15 cellular contexts compared by ENCODE assay signal in genomic region chr15:29435811-29436210, GRCh38.
"Had no signal": no experiment of that assay in that cellular context is flagged by ENCODE, and none has a peak within 500 bp of the region (broad histone marks: within the 10 kb centered on the region; RNA-seq: fewer than 3 reads in every experiment).

No MANE protein-coding gene starts in this region.

- H3K4me1 ChIP-seq: adrenal gland, heart right ventricle, left ventricle myocardium inferior had no signal

- H3K4me3 ChIP-seq: adrenal gland, cardiac muscle cell, heart right ventricle, left ventricle myocardium inferior, thyroid gland had no signal

- H3K36me3 ChIP-seq: adrenal gland, cardiac muscle cell, heart right ventricle, left ventricle myocardium inferior, thyroid gland had no signal

- H3K27ac ChIP-seq: adrenal gland, cardiac muscle cell, heart right ventricle, left ventricle myocardium inferior, thyroid gland had no signal

- H3K9me3 ChIP-seq: adrenal gland, heart right ventricle, left ventricle myocardium inferior, thyroid gland had no signal

- DNase-seq: activated CD4-positive, alpha-beta T cell treated with anti-CD3 and anti-CD28 coated beads for 4 hours; activated CD8-positive, alpha-beta T cell treated with anti-CD3 and anti-CD28 coated beads for 36 hours; activated effector memory CD4-positive, alpha-beta T cell treated with anti-CD3 and anti-CD28 coated beads, Interleukin-2, amount 50 U/mL, for 16 hours; activated T-cell treated with anti-CD3 and anti-CD28 coated beads, Interleukin-2, amount 50 U/mL, for 48 hours; adrenal gland; foreskin melanocyte; heart right ventricle; left ventricle myocardium inferior; naive thymus-derived CD4-positive, alpha-beta T cell; stimulated activated CD4-positive, alpha-beta T cell treated with anti-CD3 and anti-CD28 coated beads, Interleukin-2, amount 100 ng/mL, for 48 hours; stimulated activated naive B cell treated with anti-CD40 and anti-IgM and Interleukin-4, amounts not matched to agents 10 μg/mL and 1 μg/mL and 100 μg/mL, for 72 hours; T-helper 17 cell; thyroid gland had no signal

- ATAC-seq: activated CD8-positive, alpha-beta T cell treated with anti-CD3 and anti-CD28 coated beads for 36 hours; heart right ventricle; naive thymus-derived CD4-positive, alpha-beta T cell; stimulated activated naive B cell treated with anti-CD40 and anti-IgM and Interleukin-4, amounts not matched to agents 10 μg/mL and 1 μg/mL and 100 μg/mL, for 72 hours; T-helper 17 cell; WTC11 had no signal

- H3K27me3 ChIP-seq: adrenal gland, cardiac muscle cell, thyroid gland had no signal
